Comparison of ENCODE assay signal across 19 cellular contexts in genomic region chr18:61982475-61982874, GRCh38.
DNase-seq lines count a peak whose midpoint lies in the region; ATAC-seq, FAIRE-seq and TF ChIP-seq lines count a peak whose summit lies in the region.
"Had no signal": no experiment of that assay in that cellular context is flagged by ENCODE, and none has a peak within 500 bp of the region (broad histone marks: within the 10 kb centered on the region; RNA-seq: fewer than 3 reads in every experiment).

No MANE protein-coding gene starts in this region.

- H3K4me2 ChIP-seq in BLaER1 (peak overlapping the region; percentile 43), H1 (ENCODE audit: insufficient read depth in 1 of 2, low read depth in 2 of 2, low read length in 2 of 2) (no peak overlapping the region)
- H3K4me2 ChIP-seq: A549, SK-N-SH had no signal

- no peak overlapping the region for H3K9ac ChIP-seq in BLaER1
- H3K9ac ChIP-seq in H1 (replicated peaks in 1 of 4; ENCODE audit: extremely low read depth in 1 of 4, low read depth in 3 of 4, low read length in 3 of 4): no peak overlapping the region
- H3K9ac ChIP-seq: SK-N-SH had no signal

- H3K36me3 ChIP-seq in BLaER1 (no peaks in the 10 kb centered on the region), H1 (ENCODE audit: control insufficient read depth in 2 of 4, insufficient read depth in 4 of 4, low read length in 3 of 4) (no peaks in the 10 kb centered on the region)

- no peak overlapping the region for H3K18ac ChIP-seq in H1 (ENCODE audit: extremely low read depth, low read length)

- WGBS in H1 (ENCODE audit: extremely low coverage in 1 of 2, insufficient coverage in 1 of 2, insufficient read length in 1 of 2, insufficient replicate concordance in 2 of 2, low coverage in 1 of 2, low lambda C conversion rate in 2 of 2, missing lambda C conversion rate in 1 of 2), 2 experiments: 90% methylated on average over 2 of the region's 2 CpGs; no CpG with 5 or more reads in 1 of the 2 experiments

- H3K27ac ChIP-seq in BLaER1: no peak overlapping the region
- H3K27ac ChIP-seq in H1 (ENCODE audit: low read depth, low read length): no peak overlapping the region
- H3K27ac ChIP-seq: A549 had no signal

- DNase-seq in D721Med (ENCODE audit: insufficient read length, low spot score) (no peak), H1 (ENCODE audit: low read depth in 1 of 2, low spot score in 2 of 2) (no peak), foreskin fibroblast (no peak)
- no peak for DNase-seq in stimulated activated CD4-positive, alpha-beta T cell treated with anti-CD3 and anti-CD28 coated beads, Interleukin-4, amount 100 ng/mL, for 1 hour
- DNase-seq: C1 segment of cervical spinal cord, DMS79 treated with DMSO at 0.1 percent for 48 hours, Kasumi-1, NCI-H1105, NCI-H2081, NCI-H748 treated with DMSO at 0.1 percent for 48 hours, RPMI8226, SHP77 treated with DMSO at 0.1 percent for 48 hours, SK-N-SH, T-cell had no signal

- H2BK15ac ChIP-seq in H1 (ENCODE audit: low read length): no peak overlapping the region

- no peak overlapping the region for H2BK12ac ChIP-seq in H1 (ENCODE audit: low read depth, low read length)

- no peak overlapping the region for H4K91ac ChIP-seq in H1 (replicated peaks; ENCODE audit: insufficient read length, low read length)

- H2AFZ ChIP-seq in H1 (ENCODE audit: low read length): 0 out of 2 replicates have a peak overlapping the region, but pooled peaks have one; percentile 22

- no peak for TF ChIP-seq CTCF in D721Med (IDR thresholded peaks at IDR 0.05; ENCODE audit: insufficient read depth, missing control alignments)
- no peak for TF ChIP-seq CTCF in H1 (IDR thresholded peaks at IDR 0.05; ENCODE audit: control extremely low read depth in 1 of 3, insufficient read depth in 1 of 3, low read depth in 1 of 3, low read length in 3 of 3)
- TF ChIP-seq CTCF in foreskin fibroblast (IDR thresholded peaks at IDR 0.05; ENCODE audit: low read depth, low read length): no peak

- POLR2A ChIA-PET in H1 (lab: Charles Lee; ENCODE audit: partially characterized antibody): interaction anchor here (0.8 kb wide), 1 partner anchor 65 kb away, joined by 3 read pairs; no protein-coding TSS in a partner anchor

- ATAC-seq in HG02870 (IDR thresholded peaks at IDR 0.05; ENCODE audit: unreplicated experiment): peak; percentile 55
- no peak for ATAC-seq in esophagus mucosa
- no peak for ATAC-seq in HG02973 (IDR thresholded peaks at IDR 0.05; ENCODE audit: unreplicated experiment)
- ATAC-seq: A549, T-cell had no signal

- no peaks in the 10 kb centered on the region for H3K23me2 ChIP-seq in H1 (ENCODE audit: low read depth, low read length)

- no peak overlapping the region for H3K14ac ChIP-seq in H1 (ENCODE audit: insufficient read length)

- H3K79me1 ChIP-seq in H1 (ENCODE audit: low read depth, low read length): no peaks in the 10 kb centered on the region

- no peak overlapping the region for H2AK5ac ChIP-seq in H1 (ENCODE audit: low read depth, low read length)

- H2BK20ac ChIP-seq in H1 (ENCODE audit: low read length): no peak overlapping the region

- H4K20me1 ChIP-seq in BLaER1 (no peaks in the 10 kb centered on the region), H1 (replicated peaks in 1 of 2; ENCODE audit: control insufficient read depth in 1 of 2, insufficient read depth in 2 of 2, low read length in 2 of 2) (no peaks in the 10 kb centered on the region)

- no peak for TF ChIP-seq EP300 in H1 (IDR thresholded peaks at IDR 0.05; ENCODE audit: borderline replicate concordance in 1 of 2, low read depth in 2 of 2, low read length in 2 of 2)

- H3K9me3 ChIP-seq in BLaER1 (no peaks in the 10 kb centered on the region), H1 (ENCODE audit: insufficient read depth in 2 of 2, low read depth in 1 of 2, low read length in 1 of 2) (no peaks in the 10 kb centered on the region)
- H3K9me3 ChIP-seq: A549, SK-N-SH had no signal

- no peaks in the 10 kb centered on the region for H3K27me3 ChIP-seq in BLaER1
- no peaks in the 10 kb centered on the region for H3K27me3 ChIP-seq in H1 (replicated peaks in 1 of 4; ENCODE audit: control insufficient read depth in 3 of 4, extremely low read depth in 1 of 4, insufficient read depth in 3 of 4, low read length in 3 of 4)

- no peak for TF ChIP-seq RAD21 in H1 (IDR thresholded peaks at IDR 0.05 in 1 of 2, conservative IDR thresholded peaks at IDR 0.05 in 1 of 2; ENCODE audit: low read depth in 2 of 2, low read length in 2 of 2)

- H3K4ac ChIP-seq in H1 (replicated peaks; ENCODE audit: insufficient read length, low read depth, low read length): no peak overlapping the region

- H3K79me2 ChIP-seq in H1 (ENCODE audit: control insufficient read depth in 1 of 2, insufficient read depth in 2 of 2, low read length in 2 of 2): no peaks in the 10 kb centered on the region

- H3K4me1 ChIP-seq in BLaER1 (peaks cover 9% of the 10 kb centered on the region), H1 (replicated peaks in 1 of 4; ENCODE audit: control insufficient read depth in 3 of 4, insufficient read depth in 4 of 4, low read length in 3 of 4) (peaks cover 0 to 4% (median 1%) of the 10 kb centered on the region in 4 experiments; a peak in 1 of 7 replicates)
- H3K4me1 ChIP-seq: A549 had no signal

- no peak overlapping the region for H3K4me3 ChIP-seq in BLaER1
- H3K4me3 ChIP-seq in H1 (ENCODE audit: extremely low read depth in 1 of 4, insufficient read depth in 2 of 4, low read depth in 3 of 4, low read length in 4 of 4): no peak overlapping the region
- no peak overlapping the region for H3K4me3 ChIP-seq in foreskin fibroblast (ENCODE audit: low read depth in 1 of 2, low read length in 2 of 2)
- H3K4me3 ChIP-seq: A549 had no signal

- no peak overlapping the region for H2BK5ac ChIP-seq in H1 (ENCODE audit: low read depth, low read length)

- H3K56ac ChIP-seq in H1 (replicated peaks; ENCODE audit: insufficient read length, low read depth, low read length): no peak overlapping the region

- FAIRE-seq in D721Med (lab: Jason Lieb, UNC) (peak; percentile 96), H1 (lab: Jason Lieb, UNC) (no peak)
- FAIRE-seq: A549 had no signal

- CTCF ChIA-PET in H1 (lab: Charles Lee; ENCODE audit: partially characterized antibody): interaction anchor here (0.8 to 1.2 kb wide), 2 partner anchors 34 to 150 kb away, joined by 3 read pairs; no protein-coding TSS in a partner anchor

- no peak overlapping the region for H4K5ac ChIP-seq in H1 (ENCODE audit: insufficient read length, low read depth, low read length)

- TF ChIP-seq POLR2A in H1 (IDR thresholded peaks at IDR 0.05; ENCODE audit: control extremely low read depth in 1 of 2, low read depth in 2 of 2, low read length in 2 of 2): no peak

- no peak overlapping the region for H4K8ac ChIP-seq in H1 (ENCODE audit: extremely low read depth, insufficient read depth, low read length)

- no peak overlapping the region for H2BK120ac ChIP-seq in H1 (replicated peaks; ENCODE audit: low read depth, low read length)

- H3K23ac ChIP-seq in H1 (ENCODE audit: insufficient read length): no peak overlapping the region

TF ChIP-seq in H1, 55 proteins besides CTCF, POLR2A, EP300 and RAD21:
- TF ChIP-seq TCF12 (IDR thresholded peaks at IDR 0.05; ENCODE audit: low read depth, low read length) (no peak), SRF (IDR thresholded peaks at IDR 0.05; ENCODE audit: low read depth, low read length) (no peak), HDAC2 (IDR thresholded peaks at IDR 0.05; ENCODE audit: borderline replicate concordance in 1 of 2, low read depth in 2 of 2, low read length in 2 of 2) (no peak), TEAD4 (IDR thresholded peaks at IDR 0.05; ENCODE audit: low read depth, low read length) (no peak), CTBP2 (IDR thresholded peaks at IDR 0.05; ENCODE audit: borderline replicate concordance, insufficient read depth, insufficient read length, low read length) (no peak), BCL11A (IDR thresholded peaks at IDR 0.05; ENCODE audit: low read depth in 2 of 2, low read length in 2 of 2) (no peak), BRCA1 (IDR thresholded peaks at IDR 0.05; ENCODE audit: low read depth, low read length) (no peak), JUN (IDR thresholded peaks at IDR 0.05; ENCODE audit: low read depth, low read length) (no peak), RBBP5 (IDR thresholded peaks at IDR 0.05; ENCODE audit: borderline replicate concordance, low read depth, low read length) (no peak), BACH1 (IDR thresholded peaks at IDR 0.05; ENCODE audit: low read length) (no peak), CHD1 (IDR thresholded peaks at IDR 0.05; ENCODE audit: low read depth, low read length) (no peak), RNF2 (IDR thresholded peaks at IDR 0.05; ENCODE audit: borderline replicate concordance, low read depth, low read length, missing control alignments, poor library complexity, severe bottlenecking) (no peak), TAF1 (IDR thresholded peaks at IDR 0.05; ENCODE audit: low read depth, low read length) (no peak), SP2 (IDR thresholded peaks at IDR 0.05; ENCODE audit: low read length) (no peak)
TF ChIP-seq in H1: peak in this region for 0.
